ENCODE assay signal across 10 cellular contexts in genomic region chr4:106365613-106366012, GRCh38. TPM values are rescaled to one million over a fixed set of nuclear protein-coding genes. Genes with fewer than 3 reads are reported as not detected.
DNase-seq lines count a peak whose midpoint lies in the region; ATAC-seq, FAIRE-seq and TF ChIP-seq lines count a peak whose summit lies in the region.
"Had no signal": no experiment of that assay in that cellular context is flagged by ENCODE, and none has a peak within 500 bp of the region (broad histone marks: within the 10 kb centered on the region; RNA-seq: fewer than 3 reads in every experiment).

No MANE protein-coding gene starts in this region.

- H3K36me3 ChIP-seq in BJ (ENCODE audit: control insufficient read depth, insufficient read depth, low read length) = no peaks in the 10 kb centered on the region
- H3K36me3 ChIP-seq in endothelial cell of umbilical vein (ENCODE audit: control insufficient read depth in 2 of 2, extremely low read depth in 1 of 2, insufficient read depth in 2 of 2, low read length in 2 of 2) = no peaks in the 10 kb centered on the region
- no peaks in the 10 kb centered on the region for H3K36me3 ChIP-seq in mucosa of descending colon (ENCODE audit: low read depth)
- no peaks in the 10 kb centered on the region for H3K36me3 ChIP-seq in SJCRH30

- BruUV-seq in endothelial cell of umbilical vein (replicated peaks; lab: Mats Ljungman, UMichigan) = no TSS peak

- H3K9me1 ChIP-seq in endothelial cell of umbilical vein (replicated peaks; ENCODE audit: control insufficient read depth, extremely low read depth, insufficient read depth, low read length) = no peaks in the 10 kb centered on the region

- H3K27me3 ChIP-seq in BJ (ENCODE audit: control insufficient read depth, insufficient read depth, low read length) = no peaks in the 10 kb centered on the region
- peaks cover 0 to 2% of the 10 kb centered on the region in 2 experiments for H3K27me3 ChIP-seq in endothelial cell of umbilical vein (ENCODE audit: control insufficient read depth in 2 of 2, insufficient read depth in 2 of 2, low read length in 2 of 2)
- no peaks in the 10 kb centered on the region for H3K27me3 ChIP-seq in SJCRH30

- TF ChIP-seq POLR2A in endothelial cell of umbilical vein (IDR thresholded peaks at IDR 0.05; ENCODE audit: low read depth, low read length) = no peak

- peak overlapping the region; percentile 41 for H3K27ac ChIP-seq in endothelial cell of umbilical vein (ENCODE audit: insufficient read depth, low read depth, low read length)
- H3K27ac ChIP-seq in SJCRH30 = no peak overlapping the region

- H2AFZ ChIP-seq in endothelial cell of umbilical vein (ENCODE audit: low read depth, low read length) = no peak overlapping the region

- intact Hi-C loops in endothelial cell of umbilical vein (cut with micrococcal nuclease) = loop anchor here (1.0 to 5.0 kb wide), 2 partner anchors 49 to 327 kb away; partner anchors contain the start of genes AIMP1 and TBCK
- intact Hi-C loops in mucosa of descending colon (cut with DNase I, micrococcal nuclease) = loop anchor here in 1 of 2 donors (5.0 kb wide), 1 partner anchor 442 kb away; no protein-coding TSS in a partner anchor

- ATAC-seq in mucosa of descending colon = peak; percentile 56
- no peak for ATAC-seq in HG02623 (IDR thresholded peaks at IDR 0.05; ENCODE audit: unreplicated experiment)

- peaks cover 19% of the 10 kb centered on the region for H3K4me1 ChIP-seq in endothelial cell of umbilical vein (ENCODE audit: control insufficient read depth, extremely low read depth, insufficient read depth, low read length)
- H3K4me1 ChIP-seq in mucosa of descending colon (ENCODE audit: low read depth) = no peaks in the 10 kb centered on the region
- no peaks in the 10 kb centered on the region for H3K4me1 ChIP-seq in SJCRH30

- H4K20me1 ChIP-seq in endothelial cell of umbilical vein (replicated peaks; ENCODE audit: control insufficient read depth, extremely low read depth, insufficient read depth, low read length) = no peaks in the 10 kb centered on the region

- POLR2A ChIA-PET in BJ (lab: Charles Lee) (interaction anchor here (0.7 to 0.9 kb wide), 2 partner anchors 121 to 218 kb away, joined by 3 to 6 read pairs; no protein-coding TSS in a partner anchor), endothelial cell of umbilical vein (lab: Charles Lee) (no interaction called here)

- CTCF ChIA-PET in BJ (lab: Yijun Ruan, JAX) = interaction anchor here (0.7 to 1.9 kb wide), 6 partner anchors 99 to 532 kb away, joined by 3 to 8 read pairs (median 4); no protein-coding TSS in a partner anchor
- CTCF ChIA-PET in endothelial cell of umbilical vein (lab: Charles Lee) = interaction anchor here (0.6 to 3.3 kb wide), 18 partner anchors 11 to 532 kb away, joined by 3 to 37 read pairs (median 4); no protein-coding TSS in a partner anchor

- no peaks in the 10 kb centered on the region for H3K79me2 ChIP-seq in endothelial cell of umbilical vein (ENCODE audit: control insufficient read depth, insufficient read depth, low read length)

- H3K4me2 ChIP-seq in endothelial cell of umbilical vein (ENCODE audit: insufficient read depth, low read length) = peak overlapping the region; percentile 69

- DNase-seq in BJ (ENCODE audit: low read depth) (peak; percentile 69), NOMO-1 (lab: John Stamatoyannopoulos, UW; ENCODE audit: unreplicated experiment in 2 of 2) (peak; percentile 33 to 86), endothelial cell of umbilical vein (ENCODE audit: low read depth, low spot score) (peak; percentile 91), mucosa of descending colon (no peak), SJCRH30 (no peak), DMS153 treated with DMSO at 0.1 percent for 48 hours (lab: John Stamatoyannopoulos, UW; ENCODE audit: unreplicated experiment) (no peak)
- DNase-seq in stimulated activated CD4-positive, alpha-beta T cell treated with anti-CD3 and anti-CD28 coated beads, Interleukin-4, amount 100 ng/mL, for 4 hours = no peak

- TF ChIP-seq CTCF in BJ (IDR thresholded peaks at IDR 0.05; ENCODE audit: insufficient read depth, low read depth, low read length) = no peak
- TF ChIP-seq CTCF in endothelial cell of umbilical vein (IDR thresholded peaks at IDR 0.05; ENCODE audit: extremely low read depth in 1 of 2, insufficient read depth in 1 of 2, low read depth in 1 of 2, low read length in 2 of 2) = no peak
- TF ChIP-seq CTCF in mucosa of descending colon (IDR thresholded peaks at IDR 0.05) = no peak

- H3K9me3 ChIP-seq in endothelial cell of umbilical vein (replicated peaks; ENCODE audit: control insufficient read depth, insufficient read depth, low read length) = no peaks in the 10 kb centered on the region
- no peaks in the 10 kb centered on the region for H3K9me3 ChIP-seq in mucosa of descending colon
- no peaks in the 10 kb centered on the region for H3K9me3 ChIP-seq in SJCRH30 (replicated peaks)

- FAIRE-seq in endothelial cell of umbilical vein (lab: Jason Lieb, UNC) = peak; percentile 95

- dilution Hi-C loops in endothelial cell of umbilical vein (cut with MboI; ENCODE audit: extremely low pct_ligation_motif_present, low sequenced_read_pairs) = no loop called here

- H3K9ac ChIP-seq in endothelial cell of umbilical vein (replicated peaks; ENCODE audit: extremely low read depth, insufficient read depth, low read length) = peak overlapping the region; percentile 12

- no peak overlapping the region for H3K4me3 ChIP-seq in BJ (ENCODE audit: low read depth, low read length)
- no peak overlapping the region for H3K4me3 ChIP-seq in endothelial cell of umbilical vein (replicated peaks in 1 of 3; ENCODE audit: insufficient read depth in 1 of 3, low read depth in 1 of 3, low read length in 3 of 3)
- H3K4me3 ChIP-seq in mucosa of descending colon = no peak overlapping the region
- H3K4me3 ChIP-seq in SJCRH30 = no peak overlapping the region

TF ChIP-seq in endothelial cell of umbilical vein, 7 proteins besides CTCF, POLR2A, EP300 and RAD21:
- TF ChIP-seq JUN (IDR thresholded peaks at IDR 0.05; ENCODE audit: borderline replicate concordance, insufficient read depth, insufficient read length, low read depth) (peak; percentile 90), POLR2AphosphoS5 (IDR thresholded peaks at IDR 0.05; ENCODE audit: insufficient read depth, low read depth, low read length) (peak; percentile 58), GATA2 (IDR thresholded peaks at IDR 0.05; ENCODE audit: insufficient read depth, insufficient read length, low read depth, low read length) (no peak), EZH2 (IDR thresholded peaks at IDR 0.05; ENCODE audit: borderline replicate concordance, low read depth, low read length, severe bottlenecking) (no peak), FOS (IDR thresholded peaks at IDR 0.05; ENCODE audit: borderline replicate concordance, insufficient read depth, low read length) (peak; percentile 86), MYC (IDR thresholded peaks at IDR 0.05; ENCODE audit: low read depth, low read length) (no peak)
- TF ChIP-seq, protein P1, sequence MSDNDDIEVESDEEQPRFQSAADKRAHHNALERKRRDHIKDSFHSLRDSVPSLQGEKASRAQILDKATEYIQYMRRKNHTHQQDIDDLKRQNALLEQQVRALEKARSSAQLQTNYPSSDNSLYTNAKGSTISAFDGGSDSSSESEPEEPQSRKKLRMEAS (IDR thresholded peaks at IDR 0.05; ENCODE audit: insufficient read depth, insufficient read length) = no peak

RNA-seq across cellular contexts. Expression of gene GIMD1, which starts 3.0 kb away (rescaled TPM):
- polyA plus RNA-seq in BJ (2011; rRNA removed) = not detected in 2 replicates
- not detected in 2 replicates for polyA minus RNA-seq in BJ (2011; rRNA and poly(A)+ RNA removed)
- total RNA-seq in endothelial cell of umbilical vein = not detected in 2 replicates
- not detected in 2 replicates for polyA plus RNA-seq in endothelial cell of umbilical vein
- not detected in 2 replicates for polyA plus RNA-seq in endothelial cell of umbilical vein (2011; cell fraction: cytosol; rRNA removed)
- polyA plus RNA-seq in endothelial cell of umbilical vein (2011; cell fraction: nucleus; rRNA removed) = not detected in 2 replicates
- polyA plus RNA-seq in endothelial cell of umbilical vein (2012) = not detected in 2 replicates
- not detected in 2 replicates for polyA minus RNA-seq in endothelial cell of umbilical vein
- polyA minus RNA-seq in endothelial cell of umbilical vein (2011; cell fraction: cytosol; rRNA and poly(A)+ RNA removed) = not detected
- polyA minus RNA-seq in endothelial cell of umbilical vein (2011; cell fraction: nucleus; rRNA and poly(A)+ RNA removed) = not detected in 2 replicates
- not detected for total RNA-seq in mucosa of descending colon
- total RNA-seq in SJCRH30 (2014; rRNA removed; shearing (Covaris generic)) = not detected in 2 replicates
- total RNA-seq: cerebellum had no signal
- polyA plus RNA-seq: neural cell had no signal

RNA-seq across cellular contexts. Expression of gene AIMP1, which starts 49.3 kb away (rescaled TPM):
- polyA plus RNA-seq in BJ (2011; rRNA removed) (10.8 and 29.9 TPM in 2 replicates), endothelial cell of umbilical vein (3.9 and 6.4 TPM in 2 replicates)
- polyA minus RNA-seq in BJ (2011; rRNA and poly(A)+ RNA removed) = 2.0 and 2.7 TPM in 2 replicates
- total RNA-seq in endothelial cell of umbilical vein (42.4 and 44.7 TPM in 2 replicates), mucosa of descending colon (10 to 100 TPM; 42.6 to 51.9 (median 46.9) TPM)
- 13.9 and 14.4 TPM in 2 replicates for polyA plus RNA-seq in endothelial cell of umbilical vein (2011; cell fraction: cytosol; rRNA removed)
- 13.6 and 23.9 TPM in 2 replicates for polyA plus RNA-seq in endothelial cell of umbilical vein (2011; cell fraction: nucleus; rRNA removed)
- 49.2 and 52.7 TPM in 2 replicates for polyA plus RNA-seq in endothelial cell of umbilical vein (2012)
- polyA minus RNA-seq in endothelial cell of umbilical vein = 3.0 and 3.8 TPM in 2 replicates
- 6.5 TPM for polyA minus RNA-seq in endothelial cell of umbilical vein (2011; cell fraction: cytosol; rRNA and poly(A)+ RNA removed)
- polyA minus RNA-seq in endothelial cell of umbilical vein (2011; cell fraction: nucleus; rRNA and poly(A)+ RNA removed) = 4.1 and 5.8 TPM in 2 replicates
- total RNA-seq in SJCRH30 (2014; rRNA removed; shearing (Covaris generic)) = 32.6 and 35.4 TPM in 2 replicates

RNA-seq across cellular contexts. Expression of gene TBCK, which starts 49.6 kb away (rescaled TPM):
- polyA plus RNA-seq in BJ (2011; rRNA removed) (36.3 and 52.3 TPM in 2 replicates), endothelial cell of umbilical vein (18.2 and 20.3 TPM in 2 replicates)
- polyA minus RNA-seq in BJ (2011; rRNA and poly(A)+ RNA removed) = 36.8 and 40.4 TPM in 2 replicates
- total RNA-seq in endothelial cell of umbilical vein (29.0 and 38.6 TPM in 2 replicates), mucosa of descending colon (10 to 100 TPM; 23.1 to 42.5 (median 38.3) TPM)
- polyA plus RNA-seq in endothelial cell of umbilical vein (2011; cell fraction: cytosol; rRNA removed) = 14.8 and 17.8 TPM in 2 replicates
- 72.2 and 92.7 TPM in 2 replicates for polyA plus RNA-seq in endothelial cell of umbilical vein (2011; cell fraction: nucleus; rRNA removed)
- polyA plus RNA-seq in endothelial cell of umbilical vein (2012) = 14.8 and 17.4 TPM in 2 replicates
- polyA minus RNA-seq in endothelial cell of umbilical vein = 62.4 and 65.8 TPM in 2 replicates
- polyA minus RNA-seq in endothelial cell of umbilical vein (2011; cell fraction: cytosol; rRNA and poly(A)+ RNA removed) = 8.5 TPM
- polyA minus RNA-seq in endothelial cell of umbilical vein (2011; cell fraction: nucleus; rRNA and poly(A)+ RNA removed) = 167 and 173 TPM in 2 replicates
- total RNA-seq in SJCRH30 (2014; rRNA removed; shearing (Covaris generic)) = 20.3 and 26.5 TPM in 2 replicates

Comparison
In these comparisons a context has a peak if more than half of its experiments do, and no peak if none do; other contexts are left out.
1. DNase-seq: peak in BJ (single experiment), NOMO-1 (2 of 2) and endothelial cell of umbilical vein (single experiment); none in mucosa of descending colon (0 of 3), SJCRH30 (0 of 2), DMS153 treated with DMSO at 0.1 percent for 48 hours (single experiment) and stimulated activated CD4-positive, alpha-beta T cell treated with anti-CD3 and anti-CD28 coated beads, Interleukin-4, amount 100 ng/mL, for 4 hours (0 of 2).